32 cellular contexts compared by ENCODE assay signal in the genomic region with DNA sequence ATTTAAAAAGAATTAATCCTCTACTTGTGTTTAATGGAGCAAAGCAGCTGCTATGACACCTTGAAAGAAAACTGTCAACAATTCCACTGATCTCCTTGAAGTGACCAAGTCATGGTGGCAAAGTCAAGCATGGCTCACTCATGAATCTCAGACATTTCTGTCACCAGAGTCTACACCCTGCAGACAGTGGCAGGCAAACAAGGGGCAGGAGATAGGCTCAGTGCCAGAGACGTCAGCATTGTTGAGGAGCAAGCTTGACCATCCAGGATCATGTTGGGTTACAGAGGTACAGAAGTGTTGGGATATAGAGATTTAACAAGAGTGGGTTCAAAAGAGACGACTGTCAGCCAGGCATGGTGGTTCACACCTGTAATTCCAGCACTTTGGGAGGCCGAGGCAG.
"Had no signal": no experiment of that assay in that cellular context is flagged by ENCODE, and none has a peak within 500 bp of the region (broad histone marks: within the 10 kb centered on the region; RNA-seq: fewer than 3 reads in every experiment).

No MANE protein-coding gene starts in this region.

- H3K27me3 ChIP-seq: adrenal gland, body of pancreas, breast epithelium, Peyer's patch, SJCRH30 had no signal

- H3K9me3 ChIP-seq: adrenal gland, body of pancreas, breast epithelium, Peyer's patch, SJCRH30 had no signal

- H3K27ac Mint-ChIP-seq: activated CD4-positive, alpha-beta T cell treated with anti-CD3 and anti-CD28 coated beads, Interleukin-2, amount 10 ng/mL, durations not matched to agents 24 days and 14 days; activated CD8-positive, alpha-beta T cell treated with anti-CD3 and anti-CD28 coated beads, Interleukin-2, amount 10 ng/mL, durations not matched to agents 7 days and 5 days; activated naive CD4-positive, alpha-beta T cell treated with anti-CD3 and anti-CD28 coated beads, Interleukin-2, amount 50 U/mL, for 24 hours; activated naive CD8-positive, alpha-beta T cell treated with anti-CD3 and anti-CD28 coated beads, Interleukin-2, amount 10 ng/mL, durations not matched to agents 7 days and 5 days; activated T-cell treated with anti-CD3 and anti-CD28 coated beads, Interleukin-2, amount 50 U/mL, for 24 hours; activated T-helper 2 cell treated with anti-CD3 and anti-CD28 coated beads, Interferon-gamma antibody, Interleukin-2, Interleukin-4, amounts not matched to agents 10 μg/mL and 5 μg/mL and 100 μg/mL, durations not matched to agents 14 hours and 24 hours and 36 hours had no signal

- ATAC-seq: activated CD8-positive, alpha-beta T cell treated with anti-CD3 and anti-CD28 coated beads, Interleukin-2, amount 10 ng/mL, durations not matched to agents 7 days and 5 days; body of pancreas; PC-3 had no signal

- H3K4me3 ChIP-seq: adrenal gland, body of pancreas, breast epithelium, Peyer's patch, SJCRH30, SK-N-MC had no signal

- H3K9me3 Mint-ChIP-seq: activated CD4-positive, alpha-beta T cell treated with anti-CD3 and anti-CD28 coated beads, Interleukin-2, amount 10 ng/mL, durations not matched to agents 24 days and 14 days; activated naive CD4-positive, alpha-beta T cell treated with anti-CD3 and anti-CD28 coated beads, Interleukin-2, amount 50 U/mL, for 24 hours; activated naive CD8-positive, alpha-beta T cell treated with anti-CD3 and anti-CD28 coated beads, Interleukin-2, amount 10 ng/mL, durations not matched to agents 7 days and 5 days; activated T-cell treated with anti-CD3 and anti-CD28 coated beads, Interleukin-2, amount 50 U/mL, for 24 hours; activated T-helper 2 cell treated with anti-CD3 and anti-CD28 coated beads, Interferon-gamma antibody, Interleukin-2, Interleukin-4, amounts not matched to agents 10 μg/mL and 5 μg/mL and 100 μg/mL, durations not matched to agents 14 hours and 24 hours and 36 hours had no signal

- H3K36me3 ChIP-seq: adrenal gland, breast epithelium, Peyer's patch, SJCRH30 had no signal

- DNase-seq: activated CD4-positive, alpha-beta T cell treated with anti-CD3 and anti-CD28 coated beads, Interleukin-2, amount 10 ng/mL, durations not matched to agents 24 days and 14 days; activated CD4-positive, alpha-beta T cell treated with anti-CD3 and anti-CD28 coated beads, Interleukin-2, amount 50 U/mL, for 4 hours; activated CD8-positive, alpha-beta T cell treated with anti-CD3 and anti-CD28 coated beads, Interleukin-2, amount 10 ng/mL, durations not matched to agents 7 days and 5 days; activated gamma-delta T cell; activated naive CD4-positive, alpha-beta T cell treated with Interleukin-2 at 50 U/mL for 16 hours; activated naive CD8-positive, alpha-beta T cell treated with anti-CD3 and anti-CD28 coated beads, Interleukin-2, amount 10 ng/mL, durations not matched to agents 7 days and 5 days; activated T-cell treated with anti-CD3 and anti-CD28 coated beads, Interleukin-2, amount 50 U/mL, for 24 hours; adrenal gland; body of pancreas; caudate nucleus; Kasumi-1; KG1; NCI-H1092 treated with DMSO at 0.1 percent for 48 hours; NCI-H146; NCI-H187; NCI-H2029 treated with DMSO at 0.1 percent for 48 hours; NCI-H2107; NCI-H2171; NCI-H510A; NCI-H526; NCI-H748 treated with DMSO at 0.1 percent for 48 hours; NK-92 treated with Interleukin-12 subunit alpha and Interleukin-12 subunit beta, amount 100 ng/mL, for 24 hours; PC-3; Peyer's patch; RPMI8226; SHP77; SJCRH30; T1000 had no signal

- H3K36me3 Mint-ChIP-seq: activated naive CD4-positive, alpha-beta T cell treated with anti-CD3 and anti-CD28 coated beads, Interleukin-2, amount 50 U/mL, for 24 hours; activated naive CD8-positive, alpha-beta T cell treated with anti-CD3 and anti-CD28 coated beads, Interleukin-2, amount 10 ng/mL, durations not matched to agents 7 days and 5 days had no signal

- H3K4me3 Mint-ChIP-seq: activated CD4-positive, alpha-beta T cell treated with anti-CD3 and anti-CD28 coated beads, Interleukin-2, amount 10 ng/mL, durations not matched to agents 24 days and 14 days; activated CD8-positive, alpha-beta T cell treated with anti-CD3 and anti-CD28 coated beads, Interleukin-2, amount 10 ng/mL, durations not matched to agents 7 days and 5 days; activated naive CD4-positive, alpha-beta T cell treated with anti-CD3 and anti-CD28 coated beads, Interleukin-2, amount 50 U/mL, for 24 hours; activated naive CD8-positive, alpha-beta T cell treated with anti-CD3 and anti-CD28 coated beads, Interleukin-2, amount 10 ng/mL, durations not matched to agents 7 days and 5 days; activated T-cell treated with anti-CD3 and anti-CD28 coated beads, Interleukin-2, amount 50 U/mL, for 24 hours had no signal

- H3K4me1 ChIP-seq: adrenal gland, breast epithelium, Peyer's patch, SJCRH30 had no signal

- H3K4me1 Mint-ChIP-seq: activated CD4-positive, alpha-beta T cell treated with anti-CD3 and anti-CD28 coated beads, Interleukin-2, amount 10 ng/mL, durations not matched to agents 24 days and 14 days; activated naive CD4-positive, alpha-beta T cell treated with anti-CD3 and anti-CD28 coated beads, Interleukin-2, amount 50 U/mL, for 24 hours; activated naive CD8-positive, alpha-beta T cell treated with anti-CD3 and anti-CD28 coated beads, Interleukin-2, amount 10 ng/mL, durations not matched to agents 7 days and 5 days had no signal

- H3K27ac ChIP-seq: adrenal gland, body of pancreas, breast epithelium, Peyer's patch, SJCRH30, SK-N-MC had no signal
